ENCODE assay signal across 1 cellular context in genomic region chr9:93298498-93299417, GRCh38.
TF ChIP-seq lines count a peak whose summit lies in the region.

No MANE protein-coding gene starts in this region.

TF ChIP-seq in HepG2, 621 proteins besides CTCF, POLR2A, EP300 and RAD21 (continued from another document and continues in another):
- TF ChIP-seq ZNF777 (CRISPR knock-in tag; IDR thresholded peaks at IDR 0.05) = 0 out of 2 replicates have a peak, but pooled peaks have one; percentile 31
- peak; percentile 72 for TF ChIP-seq MTA1 (CRISPR knock-in tag; IDR thresholded peaks at IDR 0.05; ENCODE audit: borderline replicate concordance)
- no peak for TF ChIP-seq ZNF800 (CRISPR knock-in tag; IDR thresholded peaks at IDR 0.05)
- TF ChIP-seq ZNF124 (CRISPR knock-in tag; IDR thresholded peaks at IDR 0.05) = 0 out of 2 replicates have a peak, but pooled peaks have one; percentile 12
- TF ChIP-seq BCL3 (CRISPR knock-in tag; IDR thresholded peaks at IDR 0.05) = peak; percentile 78; the same call in 1 of the 2 replicates
- TF ChIP-seq YEATS2 (CRISPR knock-in tag; IDR thresholded peaks at IDR 0.05; ENCODE audit: borderline replicate concordance) = peak; percentile 73; the same call in 1 of the 2 replicates
- peak; percentile 71; the same call in 1 of the 2 replicates for TF ChIP-seq SMAD3 (CRISPR knock-in tag; IDR thresholded peaks at IDR 0.05)
- no peak for TF ChIP-seq ZHX2 (IDR thresholded peaks at IDR 0.05; ENCODE audit: low read depth)
- no peak for TF ChIP-seq ZHX2 (CRISPR knock-in tag; IDR thresholded peaks at IDR 0.05; ENCODE audit: borderline replicate concordance)
- TF ChIP-seq ZNF335 (CRISPR knock-in tag; IDR thresholded peaks at IDR 0.05) = peak; percentile 69; the same call in 1 of the 2 replicates
- no peak for TF ChIP-seq ZNF563 (CRISPR knock-in tag; IDR thresholded peaks at IDR 0.05)
- TF ChIP-seq HMG20A (CRISPR knock-in tag; IDR thresholded peaks at IDR 0.05; ENCODE audit: borderline replicate concordance) = peak; percentile 31
- TF ChIP-seq ZNF44 (CRISPR knock-in tag; IDR thresholded peaks at IDR 0.05) = no peak
- TF ChIP-seq FIP1L1 (IDR thresholded peaks at IDR 0.05; ENCODE audit: borderline replicate concordance, insufficient read depth, low read depth, low read length) = no peak
- 0 out of 2 replicates have a peak, but pooled peaks have one; percentile 11 for TF ChIP-seq SAFB2 (CRISPR knock-in tag; IDR thresholded peaks at IDR 0.05; ENCODE audit: borderline replicate concordance, low read depth)
- 0 out of 2 replicates have a peak, but pooled peaks have one; percentile 13 for TF ChIP-seq PRMT3 (CRISPR knock-in tag; IDR thresholded peaks at IDR 0.05; ENCODE audit: borderline replicate concordance, low read depth)
- 0 out of 2 replicates have a peak, but pooled peaks have one; percentile 70 for TF ChIP-seq HOXA7 (CRISPR knock-in tag; IDR thresholded peaks at IDR 0.05)
- no peak for TF ChIP-seq ZNF326 (CRISPR knock-in tag; IDR thresholded peaks at IDR 0.05; ENCODE audit: borderline replicate concordance)
- peak; percentile 63 for TF ChIP-seq SAP130 (CRISPR knock-in tag; IDR thresholded peaks at IDR 0.05; ENCODE audit: low read depth)
- 0 out of 2 replicates have a peak, but pooled peaks have one; percentile 32 for TF ChIP-seq NAIF1 (CRISPR knock-in tag; IDR thresholded peaks at IDR 0.05; ENCODE audit: borderline replicate concordance)
- TF ChIP-seq KDM4B (CRISPR knock-in tag; IDR thresholded peaks at IDR 0.05) = no peak
- no peak for TF ChIP-seq ZNF572 (CRISPR knock-in tag; IDR thresholded peaks at IDR 0.05)
- 0 out of 2 replicates have a peak, but pooled peaks have one; percentile 44 for TF ChIP-seq SALL2 (CRISPR knock-in tag; IDR thresholded peaks at IDR 0.05)
- peak; percentile 62 for TF ChIP-seq NCOA2 (CRISPR knock-in tag; IDR thresholded peaks at IDR 0.05)
- no peak for TF ChIP-seq DDIT3 (CRISPR knock-in tag; IDR thresholded peaks at IDR 0.05)
- no peak for TF ChIP-seq CREB1 (IDR thresholded peaks at IDR 0.05)
- TF ChIP-seq CREB1 (CRISPR knock-in tag; IDR thresholded peaks at IDR 0.05) = no peak
- TF ChIP-seq ZNF792 (CRISPR knock-in tag; IDR thresholded peaks at IDR 0.05) = peak; percentile 59; the same call in 1 of the 2 replicates
- peak; percentile 71 for TF ChIP-seq GATAD2A (CRISPR knock-in tag; IDR thresholded peaks at IDR 0.05)
- peak; percentile 32; the same call in 1 of the 2 replicates for TF ChIP-seq ARNT2 (CRISPR knock-in tag; IDR thresholded peaks at IDR 0.05; ENCODE audit: low read depth)
- no peak; the same call in 1 of the 2 replicates for TF ChIP-seq ISX (CRISPR knock-in tag; conservative IDR thresholded peaks at IDR 0.05)
- 0 out of 2 replicates have a peak, but pooled peaks have one; percentile 33 for TF ChIP-seq ERF (CRISPR knock-in tag; IDR thresholded peaks at IDR 0.05)
- TF ChIP-seq THRA (CRISPR knock-in tag; IDR thresholded peaks at IDR 0.05; ENCODE audit: borderline replicate concordance) = peak; percentile 22; the same call in 1 of the 2 replicates
- TF ChIP-seq ZNF441 (CRISPR knock-in tag; IDR thresholded peaks at IDR 0.05; ENCODE audit: borderline replicate concordance) = peak; percentile 65; the same call in 1 of the 2 replicates
- TF ChIP-seq ZNF296 (CRISPR knock-in tag; conservative IDR thresholded peaks at IDR 0.05) = peak; percentile 40; the same call in 1 of the 2 replicates
- no peak; the same call in 1 of the 2 replicates for TF ChIP-seq TARDBP (CRISPR knock-in tag; IDR thresholded peaks at IDR 0.05)
- TF ChIP-seq SNAPC5 (CRISPR knock-in tag; IDR thresholded peaks at IDR 0.05; ENCODE audit: borderline replicate concordance) = no peak
- TF ChIP-seq ZNF691 (CRISPR knock-in tag; IDR thresholded peaks at IDR 0.05; ENCODE audit: borderline replicate concordance, low read depth) = peak; percentile 71; the same call in 1 of the 2 replicates
- peak; percentile 82; the same call in 1 of the 2 replicates for TF ChIP-seq ZNF547 (CRISPR knock-in tag; IDR thresholded peaks at IDR 0.05)
- 0 out of 2 replicates have a peak, but pooled peaks have one; percentile 6 for TF ChIP-seq CREM (IDR thresholded peaks at IDR 0.05)
- TF ChIP-seq CREM (CRISPR knock-in tag; IDR thresholded peaks at IDR 0.05) = no peak
- peak; percentile 63; the same call in 1 of the 2 replicates for TF ChIP-seq ARHGAP35 (CRISPR knock-in tag; IDR thresholded peaks at IDR 0.05; ENCODE audit: borderline replicate concordance)
- peak; percentile 74 for TF ChIP-seq RARA (CRISPR knock-in tag; IDR thresholded peaks at IDR 0.05)
- no peak; the same call in 1 of the 2 replicates for TF ChIP-seq ZNF558 (CRISPR knock-in tag; IDR thresholded peaks at IDR 0.05; ENCODE audit: borderline replicate concordance)
- TF ChIP-seq CEBPB (IDR thresholded peaks at IDR 0.05; ENCODE audit: borderline replicate concordance, low read depth, low read length) = no peak
- TF ChIP-seq THYN1 (CRISPR knock-in tag; IDR thresholded peaks at IDR 0.05; ENCODE audit: borderline replicate concordance, low read depth) = no peak
- peak; percentile 59 for TF ChIP-seq ZNF883 (CRISPR knock-in tag; IDR thresholded peaks at IDR 0.05; ENCODE audit: not compliant biosample characterization)
- TF ChIP-seq PAX8 (CRISPR knock-in tag; IDR thresholded peaks at IDR 0.05; ENCODE audit: borderline replicate concordance) = peak; percentile 82; the same call in 1 of the 2 replicates
- TF ChIP-seq ATF7 (IDR thresholded peaks at IDR 0.05) = no peak
- TF ChIP-seq ATF7 (CRISPR knock-in tag; IDR thresholded peaks at IDR 0.05) = no peak
- TF ChIP-seq HNRNPLL (IDR thresholded peaks at IDR 0.05; ENCODE audit: low read depth, low read length, poor library complexity, severe bottlenecking) = peak; percentile 8
- TF ChIP-seq EZH2 (conservative IDR thresholded peaks at IDR 0.05; ENCODE audit: low read depth, low read length) = no peak
- peak; percentile 63; the same call in 1 of the 2 replicates for TF ChIP-seq HNF4A (CRISPR knock-in tag; IDR thresholded peaks at IDR 0.05)
